In the genomic region with DNA sequence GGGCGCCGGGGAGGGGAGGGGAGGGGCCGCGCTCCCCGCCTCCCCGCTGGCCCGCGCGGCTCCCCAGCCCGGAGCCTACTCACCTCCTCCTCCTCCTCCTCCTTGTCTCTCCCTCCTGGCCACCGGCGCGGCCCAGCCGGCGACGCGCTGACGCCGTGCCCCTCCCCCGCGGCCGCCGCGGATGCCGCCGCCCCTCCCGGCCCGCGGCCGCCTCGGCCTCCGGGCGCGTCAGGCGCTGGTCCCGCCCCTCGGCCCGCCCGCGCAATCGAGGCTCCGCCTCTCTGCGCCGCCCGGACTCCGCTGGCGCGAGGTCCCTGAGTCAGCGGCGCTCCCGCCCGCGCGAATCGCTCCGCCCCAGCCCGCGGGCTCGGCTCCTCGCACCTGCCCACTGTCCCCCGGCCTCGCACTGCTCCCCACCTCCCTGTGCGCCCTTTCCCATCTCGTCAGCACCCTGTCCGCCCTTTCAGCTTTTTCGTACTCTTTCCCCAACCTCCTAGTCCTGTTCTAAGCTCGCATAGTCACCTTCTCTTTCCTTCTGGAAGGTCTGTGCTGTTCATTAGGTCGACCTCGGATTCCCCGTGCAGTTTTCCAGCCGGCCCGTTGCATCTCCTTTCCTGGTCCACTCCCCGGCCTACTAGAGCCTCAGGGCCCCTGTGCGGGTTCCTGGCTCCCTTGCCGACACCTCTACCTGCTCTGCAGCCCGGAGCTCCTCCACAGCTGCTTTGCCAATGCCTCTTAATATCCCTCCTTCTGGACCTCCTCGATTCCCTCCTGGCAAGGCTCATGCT, we compare ENCODE assay signal across 8 cellular contexts.
DNase-seq lines count a peak whose midpoint lies in the region; ATAC-seq and TF ChIP-seq lines count a peak whose summit lies in the region.

No MANE protein-coding gene starts in this region.

- POLR2A ChIA-PET in CD8-positive, alpha-beta T cell (lab: Charles Lee), result interaction anchor here (0.6 to 1.6 kb wide), 5 partner anchors 10 to 143 kb away, joined by 3 to 4 read pairs (median 3); no protein-coding TSS in a partner anchor
- POLR2A ChIA-PET in activated CD4-positive, alpha-beta memory T cell treated with anti-CD3 and anti-CD28 coated beads for 36 hours (lab: Charles Lee), result interaction anchor here (0.7 to 2.9 kb wide), 5 partner anchors 12 to 149 kb away, joined by 3 to 8 read pairs (median 4); no protein-coding TSS in a partner anchor

- H3K27ac Mint-ChIP-seq in CD8-positive, alpha-beta T cell, result peak overlapping the region; percentile 95
- peak overlapping the region; percentile 96 for H3K27ac Mint-ChIP-seq in activated CD4-positive, alpha-beta memory T cell treated with anti-CD3 and anti-CD28 coated beads for 36 hours

- peak overlapping the region; percentile 95 for H3K4me3 Mint-ChIP-seq in CD8-positive, alpha-beta T cell
- peak overlapping the region; percentile 91 for H3K4me3 Mint-ChIP-seq in activated CD4-positive, alpha-beta memory T cell treated with anti-CD3 and anti-CD28 coated beads for 36 hours

- ATAC-seq in CD8-positive, alpha-beta T cell, result peak; percentile 88
- ATAC-seq in GM19452 (IDR thresholded peaks at IDR 0.05; ENCODE audit: unreplicated experiment), result peak; percentile 91
- peak; percentile 85 for ATAC-seq in HG03565 (IDR thresholded peaks at IDR 0.05; ENCODE audit: unreplicated experiment)

- H3K27me3 ChIP-seq in CD8-positive, alpha-beta T cell (ENCODE audit: insufficient read depth, low read length), result no peaks in the 10 kb centered on the region
- peaks cover 4% of the 10 kb centered on the region for H3K27me3 ChIP-seq in ectodermal cell (ENCODE audit: control insufficient read depth, insufficient read depth, low read length, poor library complexity, severe bottlenecking)

- H3K9me3 ChIP-seq in CD8-positive, alpha-beta T cell (ENCODE audit: low read length), result no peaks in the 10 kb centered on the region
- no peaks in the 10 kb centered on the region for H3K9me3 ChIP-seq in ectodermal cell (ENCODE audit: control insufficient read depth, low read length)

- H3K27ac ChIP-seq in CD8-positive, alpha-beta T cell (ENCODE audit: low read depth, low read length), result peak overlapping the region; percentile 49
- peak overlapping the region; percentile 85 for H3K27ac ChIP-seq in ectodermal cell (ENCODE audit: insufficient read depth, low read depth, low read length, poor library complexity, severe bottlenecking)

- peaks cover 13% of the 10 kb centered on the region for H3K36me3 Mint-ChIP-seq in CD8-positive, alpha-beta T cell
- H3K36me3 Mint-ChIP-seq in activated CD4-positive, alpha-beta memory T cell treated with anti-CD3 and anti-CD28 coated beads for 36 hours, result peaks cover 6% of the 10 kb centered on the region

- no peaks in the 10 kb centered on the region for H3K27me3 Mint-ChIP-seq in CD8-positive, alpha-beta T cell (ENCODE audit: low read depth)
- no peaks in the 10 kb centered on the region for H3K27me3 Mint-ChIP-seq in activated CD4-positive, alpha-beta memory T cell treated with anti-CD3 and anti-CD28 coated beads for 36 hours

- no peak for TF ChIP-seq CTCF in CD8-positive, alpha-beta T cell (IDR thresholded peaks at IDR 0.05)

- 2% methylated on average over 70 to 77 of the region's 77 CpGs for WGBS in ectodermal cell, 2 experiments

- no peaks in the 10 kb centered on the region for H3K9me3 Mint-ChIP-seq in CD8-positive, alpha-beta T cell
- no peaks in the 10 kb centered on the region for H3K9me3 Mint-ChIP-seq in activated CD4-positive, alpha-beta memory T cell treated with anti-CD3 and anti-CD28 coated beads for 36 hours

- H3K36me3 ChIP-seq in CD8-positive, alpha-beta T cell (ENCODE audit: insufficient read depth, low read length), result no peaks in the 10 kb centered on the region
- no peaks in the 10 kb centered on the region for H3K36me3 ChIP-seq in ectodermal cell (ENCODE audit: control insufficient read depth, insufficient read depth, low read length)

- intact Hi-C loops in CD8-positive, alpha-beta T cell (cut with DNase I, micrococcal nuclease), result loop anchor here (1.0 to 5.0 kb wide), 8 partner anchors 8 to 188 kb away; a partner anchor contains a TSS
- intact Hi-C loops in activated CD4-positive, alpha-beta memory T cell treated with anti-CD3 and anti-CD28 coated beads for 36 hours (cut with micrococcal nuclease), result loop anchor here (1.0 to 5.0 kb wide), 5 partner anchors 8 to 1205 kb away; a partner anchor contains a TSS

- DNase-seq in CD8-positive, alpha-beta T cell, result peak in 6 of 7 experiments; percentile 71 to 92 (median 82)
- peak; percentile 87 for DNase-seq in NCI-H748 (lab: John Stamatoyannopoulos, UW; ENCODE audit: unreplicated experiment)
- DNase-seq in activated CD4-positive, alpha-beta memory T cell treated with anti-CD3 and anti-CD28 coated beads for 36 hours, result peak; percentile 92
- DNase-seq in lung microvascular endothelial cell (ENCODE audit: low read depth in 2 of 2), result peak; percentile 90 to 91
- peak; percentile 74 to 84 (median 81) for DNase-seq in stimulated activated CD4-positive, alpha-beta T cell treated with anti-CD3 and anti-CD28 coated beads, TNF-alpha, amount 100 ng/mL, for 4 hours (ENCODE audit: low read depth in 3 of 3)

- H3K4me1 ChIP-seq in CD8-positive, alpha-beta T cell (ENCODE audit: insufficient read depth, low read length), result peaks cover 15% of the 10 kb centered on the region
- no peaks in the 10 kb centered on the region for H3K4me1 ChIP-seq in ectodermal cell (ENCODE audit: control insufficient read depth, insufficient read depth, low read length)

- CTCF ChIA-PET in CD8-positive, alpha-beta T cell (lab: Charles Lee), result no interaction called here
- CTCF ChIA-PET in activated CD4-positive, alpha-beta memory T cell treated with anti-CD3 and anti-CD28 coated beads for 36 hours (lab: Charles Lee), result interaction anchor here (0.9 kb wide), 1 partner anchor 122 kb away, joined by 3 read pairs; no protein-coding TSS in a partner anchor

- H3K4me1 Mint-ChIP-seq in CD8-positive, alpha-beta T cell (ENCODE audit: low read depth), result peaks cover 38% of the 10 kb centered on the region
- peaks cover 33% of the 10 kb centered on the region for H3K4me1 Mint-ChIP-seq in activated CD4-positive, alpha-beta memory T cell treated with anti-CD3 and anti-CD28 coated beads for 36 hours (ENCODE audit: low read depth)

- peak overlapping the region; percentile 65 for H3K4me3 ChIP-seq in CD8-positive, alpha-beta T cell (ENCODE audit: low read depth, low read length)
- peak overlapping the region; percentile 63 for H3K4me3 ChIP-seq in ectodermal cell (ENCODE audit: insufficient read depth, low read depth, low read length)

Comparison
In these comparisons a context has a peak if more than half of its experiments do, and no peak if none do; other contexts are left out.
1. Peak in every context shown above with its lines: DNase-seq, ATAC-seq, H3K4me3 ChIP-seq and H3K27ac ChIP-seq.